8 cellular contexts compared by ENCODE assay signal in the genomic region with DNA sequence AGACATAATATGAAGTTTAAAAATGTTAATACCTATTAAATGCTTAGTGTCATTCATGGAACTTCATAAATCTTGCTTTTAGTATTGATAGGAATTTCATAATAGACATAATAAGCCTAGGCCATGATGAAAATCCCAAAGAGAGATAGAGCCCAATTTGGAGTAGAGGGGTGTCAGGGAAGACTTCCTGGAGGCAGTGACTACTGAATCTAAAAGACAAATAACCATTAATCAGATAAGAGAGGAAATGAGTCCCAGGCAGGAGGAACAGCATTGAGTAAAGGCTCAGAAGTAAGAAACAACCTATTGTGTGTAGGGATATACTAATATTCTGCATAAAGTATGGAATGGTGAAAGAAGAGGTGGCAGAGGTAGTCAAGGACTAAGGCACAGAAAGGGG.
"Had no signal": no experiment of that assay in that cellular context is flagged by ENCODE, and none has a peak within 500 bp of the region (broad histone marks: within the 10 kb centered on the region; RNA-seq: fewer than 3 reads in every experiment).

No MANE protein-coding gene starts in this region.

- H3K4me1 ChIP-seq: HAP-1 had no signal

- ATAC-seq: HepG2 had no signal

- H3K4me3 ChIP-seq: GM23248, HAP-1 had no signal

- H2AFZ ChIP-seq: GM23248 had no signal

- FAIRE-seq: HepG2 had no signal

- DNase-seq: GM23248, GOT3, H7, HFFc6, KG1 had no signal

- H3K9me3 ChIP-seq: HAP-1 had no signal

- H3K27ac ChIP-seq: GM23248, HL-60 had no signal

- H3K36me3 ChIP-seq: HAP-1 had no signal

- H3K9ac ChIP-seq: GM23248 had no signal
